10 cellular contexts compared by ENCODE assay signal in the genomic region with DNA sequence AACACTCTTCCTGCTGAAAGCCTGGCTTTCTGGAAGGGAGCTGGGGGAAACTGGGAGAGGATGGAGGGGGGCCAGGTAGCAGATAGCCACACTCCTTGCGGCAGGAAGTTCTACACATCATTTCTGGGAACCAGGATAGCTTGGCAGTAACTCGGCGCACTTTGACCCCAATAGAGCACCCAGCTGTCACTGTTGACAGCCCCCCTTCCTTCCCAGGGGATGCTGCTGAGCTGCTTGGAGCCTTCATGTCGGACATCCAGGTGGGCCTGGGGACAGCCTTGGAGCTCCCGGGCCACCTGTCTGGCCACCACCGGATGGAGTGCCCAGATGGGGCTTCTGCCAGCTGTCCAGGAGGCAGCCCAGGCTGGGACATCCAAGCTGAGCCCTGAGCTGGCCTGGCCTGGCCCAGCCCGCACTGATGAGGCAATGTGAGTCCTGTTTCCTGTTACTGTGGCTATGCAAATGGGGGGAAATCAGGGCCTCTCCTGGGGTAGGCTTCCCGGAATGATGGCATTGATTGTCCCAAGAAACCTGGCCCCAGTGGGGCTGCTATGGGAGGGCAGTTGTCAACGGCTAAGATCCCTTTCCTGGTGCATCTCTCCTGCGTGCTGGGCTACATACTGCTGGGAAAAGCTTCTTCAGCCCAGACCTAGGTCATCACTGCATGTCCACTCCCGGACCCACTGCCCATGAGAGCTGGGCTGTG. TPM values are rescaled to one million over a fixed set of nuclear protein-coding genes. Genes with fewer than 3 reads are reported as not detected.
DNase-seq lines count a peak whose midpoint lies in the region; ATAC-seq and TF ChIP-seq lines count a peak whose summit lies in the region.
"Had no signal": no experiment of that assay in that cellular context is flagged by ENCODE, and none has a peak within 500 bp of the region (broad histone marks: within the 10 kb centered on the region; RNA-seq: fewer than 3 reads in every experiment).

No MANE protein-coding gene starts in this region.

- H4K5ac ChIP-seq in mesendoderm (ENCODE audit: low read length): no peak overlapping the region

- no peaks in the 10 kb centered on the region for H3K27me3 ChIP-seq in mesendoderm (ENCODE audit: insufficient read depth, low read length, poor library complexity)
- H3K27me3 ChIP-seq: SJSA1 had no signal

- no peaks in the 10 kb centered on the region for H3K27me3 Mint-ChIP-seq in activated naive CD8-positive, alpha-beta T cell treated with anti-CD3 and anti-CD28 coated beads, Interleukin-2, amount 10 ng/mL, durations not matched to agents 7 days and 5 days

- H2AK5ac ChIP-seq in mesendoderm (ENCODE audit: low read length): peak overlapping the region; percentile 27

- H3K56ac ChIP-seq in mesendoderm (ENCODE audit: low read length): peak overlapping the region; percentile 9

- no peak overlapping the region for H4K8ac ChIP-seq in mesendoderm (ENCODE audit: low read depth, low read length)

- no peak overlapping the region for H2BK5ac ChIP-seq in mesendoderm (ENCODE audit: low read length)

- peak overlapping the region; percentile 53 for H3K4me3 Mint-ChIP-seq in activated naive CD8-positive, alpha-beta T cell treated with anti-CD3 and anti-CD28 coated beads, Interleukin-2, amount 10 ng/mL, durations not matched to agents 7 days and 5 days

- H3K4me2 ChIP-seq in mesendoderm (ENCODE audit: low read length): no peak overlapping the region

- no peak overlapping the region for H3K23ac ChIP-seq in mesendoderm (ENCODE audit: low read length)

- peak overlapping the region; percentile 95 for H3K27ac Mint-ChIP-seq in activated naive CD8-positive, alpha-beta T cell treated with anti-CD3 and anti-CD28 coated beads, Interleukin-2, amount 10 ng/mL, durations not matched to agents 7 days and 5 days

- H3K79me1 ChIP-seq in mesendoderm (ENCODE audit: low read length): no peaks in the 10 kb centered on the region

- H3K4me3 ChIP-seq in mesendoderm (ENCODE audit: low read length): no peak overlapping the region
- H3K4me3 ChIP-seq: SJSA1 had no signal

- no peak overlapping the region for H2BK15ac ChIP-seq in mesendoderm (replicated peaks; ENCODE audit: low read depth)

- no peak overlapping the region for H3K27ac ChIP-seq in mesendoderm (ENCODE audit: low read depth, low read length)
- H3K27ac ChIP-seq: SJSA1 had no signal

- DNase-seq in GM10248 (ENCODE audit: extremely low spot score) (peak; percentile 57), mesendoderm (peak; percentile 66), NCI-H2081 treated with DMSO at 0.1 percent for 48 hours (lab: John Stamatoyannopoulos, UW) (no peak), HuH-7.5 (ENCODE audit: low spot score) (no peak), SK-N-DZ (ENCODE audit: low spot score) (no peak)
- no peak for DNase-seq in activated naive CD8-positive, alpha-beta T cell treated with anti-CD3 and anti-CD28 coated beads, Interleukin-2, amount 10 ng/mL, durations not matched to agents 7 days and 5 days
- DNase-seq: anterior cingulate cortex had no signal

- H3K18ac ChIP-seq in mesendoderm (ENCODE audit: low read length): no peak overlapping the region

- no peak overlapping the region for H2BK120ac ChIP-seq in mesendoderm (ENCODE audit: low read depth, low read length)

- peaks cover 9% of the 10 kb centered on the region for H3K9me3 Mint-ChIP-seq in activated naive CD8-positive, alpha-beta T cell treated with anti-CD3 and anti-CD28 coated beads, Interleukin-2, amount 10 ng/mL, durations not matched to agents 7 days and 5 days

- H3K36me3 ChIP-seq in mesendoderm (ENCODE audit: control insufficient read depth, insufficient read depth, low read length): no peaks in the 10 kb centered on the region
- H3K36me3 ChIP-seq: SJSA1 had no signal

- peak; percentile 23 for ATAC-seq in HG02798 (IDR thresholded peaks at IDR 0.05; ENCODE audit: poor library complexity, unreplicated experiment)
- ATAC-seq in activated naive CD8-positive, alpha-beta T cell treated with anti-CD3 and anti-CD28 coated beads, Interleukin-2, amount 10 ng/mL, durations not matched to agents 7 days and 5 days (ENCODE audit: low read depth): no peak
- ATAC-seq in GM19351 (IDR thresholded peaks at IDR 0.05; ENCODE audit: unreplicated experiment): no peak

- H3K36me3 Mint-ChIP-seq in activated naive CD8-positive, alpha-beta T cell treated with anti-CD3 and anti-CD28 coated beads, Interleukin-2, amount 10 ng/mL, durations not matched to agents 7 days and 5 days: peaks cover 8% of the 10 kb centered on the region

- WGBS in mesendoderm (ENCODE audit: extremely low coverage, insufficient coverage, low lambda C conversion rate): no CpG with 5 or more reads among the region's 11 CpGs

- CTCF ChIA-PET in GM10248 (lab: Yijun Ruan, JAX): interaction anchor here (0.7 to 2.5 kb wide), 10 partner anchors 8 to 242 kb away, joined by 3 to 13 read pairs (median 6); a partner anchor contains a TSS

- H3K4me1 ChIP-seq in mesendoderm (ENCODE audit: control insufficient read depth, low read depth, low read length): peaks cover 7% of the 10 kb centered on the region

- POLR2A ChIA-PET in GM10248 (lab: Yijun Ruan, JAX): interaction anchor here (1.1 to 2.9 kb wide), 5 partner anchors 19 to 241 kb away, joined by 3 to 18 read pairs (median 4); a partner anchor contains a TSS
- POLR2A ChIA-PET in activated naive CD8-positive, alpha-beta T cell treated with anti-CD3 and anti-CD28 coated beads, Interleukin-2, amount 10 ng/mL, durations not matched to agents 7 days and 5 days (lab: Charles Lee): interaction anchor here (0.6 to 3.1 kb wide), 9 partner anchors 8 to 154 kb away, joined by 3 to 19 read pairs (median 4); a partner anchor contains a TSS

- H3K79me2 ChIP-seq in mesendoderm (ENCODE audit: control insufficient read depth, insufficient read depth, low read length): no peaks in the 10 kb centered on the region

- peaks cover 31% of the 10 kb centered on the region for H3K4me1 Mint-ChIP-seq in activated naive CD8-positive, alpha-beta T cell treated with anti-CD3 and anti-CD28 coated beads, Interleukin-2, amount 10 ng/mL, durations not matched to agents 7 days and 5 days

- no peak overlapping the region for H3K9ac ChIP-seq in mesendoderm (ENCODE audit: low read length)

- H3K4ac ChIP-seq in mesendoderm (ENCODE audit: low read depth, low read length): no peak overlapping the region

- no peak for TF ChIP-seq CTCF in GM10248 (IDR thresholded peaks at IDR 0.05; ENCODE audit: control extremely low read depth, extremely low read depth, low read depth, missing control alignments)

RNA-seq across cellular contexts. Expression of a gene that starts 50.1 kb away (rescaled TPM):
- total RNA-seq in activated naive CD8-positive, alpha-beta T cell treated with anti-CD3 and anti-CD28 coated beads, Interleukin-2, amount 10 ng/mL, durations not matched to agents 7 days and 5 days: 100 to 1,000 TPM; 165 to 176 TPM
- polyA plus RNA-seq in mesendoderm (2013, experiment 1 of 2): 62.9 TPM
- polyA plus RNA-seq in mesendoderm (2013, experiment 2 of 2): 59.7 TPM
- polyA plus RNA-seq in SK-N-DZ (2014; cell fraction: cytosol; rRNA removed): 0.35 TPM in 1 of 2 replicates, not detected in the other
- polyA plus RNA-seq in SK-N-DZ (2014; cell fraction: nucleus; rRNA removed): 0.79 and 1.2 TPM in 2 replicates

Comparison
In these comparisons a context has a peak if more than half of its experiments do, and no peak if none do; other contexts are left out.
1. DNase-seq: peak in GM10248 (single experiment) and mesendoderm (single experiment); none in activated naive CD8-positive, alpha-beta T cell treated with anti-CD3 and anti-CD28 coated beads, Interleukin-2, amount 10 ng/mL, durations not matched to agents 7 days and 5 days (single experiment), NCI-H2081 treated with DMSO at 0.1 percent for 48 hours (single experiment), HuH-7.5 (single experiment) and SK-N-DZ (single experiment).